1 cellular context compared by ENCODE assay signal in genomic region chr16:88387941-88388627, GRCh38.
TF ChIP-seq lines count a peak whose summit lies in the region.

No MANE protein-coding gene starts in this region.

TF ChIP-seq in IMR-90, 13 proteins besides CTCF, POLR2A, EP300 and RAD21 (continued from another document):
- TF ChIP-seq BHLHE40 (IDR thresholded peaks at IDR 0.05; ENCODE audit: low read depth, low read length) (no peak), MXI1 (IDR thresholded peaks at IDR 0.05; ENCODE audit: borderline replicate concordance, low read depth, low read length) (no peak)
